Comparison of ENCODE assay signal across 27 cellular contexts in the genomic region with DNA sequence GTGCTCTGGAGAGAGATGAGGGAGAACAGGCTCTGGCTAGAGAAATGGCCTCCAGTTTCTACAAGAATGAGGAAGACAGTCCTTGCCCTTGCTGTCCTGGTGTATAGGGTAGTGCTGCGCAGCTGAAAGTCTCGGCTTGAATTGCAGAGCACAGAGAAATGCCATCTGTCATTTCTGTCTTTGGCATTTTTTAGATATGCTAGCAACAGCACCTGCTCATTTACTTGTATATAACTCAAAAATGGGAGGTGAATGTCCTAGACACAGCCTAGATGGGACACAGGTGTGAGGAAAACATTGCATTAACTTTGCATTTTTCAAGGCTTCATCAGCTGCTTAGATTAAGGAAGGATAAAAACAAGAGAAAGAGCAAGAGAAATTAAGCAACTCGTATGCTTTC. TPM values are rescaled to one million over a fixed set of nuclear protein-coding genes. Genes with fewer than 3 reads are reported as not detected.
DNase-seq lines count a peak whose midpoint lies in the region; ATAC-seq and TF ChIP-seq lines count a peak whose summit lies in the region.
"Had no signal": no experiment of that assay in that cellular context is flagged by ENCODE, and none has a peak within 500 bp of the region (broad histone marks: within the 10 kb centered on the region; RNA-seq: fewer than 3 reads in every experiment).

No MANE protein-coding gene starts in this region.

- peaks cover 40% of the 10 kb centered on the region for H3K4me1 Mint-ChIP-seq in HFFc6 (ENCODE audit: low read depth)
- H3K4me1 Mint-ChIP-seq in stimulated activated effector memory CD8-positive, alpha-beta T cell treated with anti-CD3 and anti-CD28 coated beads, Interleukin-12 subunit alpha, Interleukin-12 subunit beta, amount 100 ng/mL, for 72 hours = peaks cover 9% of the 10 kb centered on the region

- H3K9me3 ChIP-seq in skeletal muscle satellite cell (replicated peaks; ENCODE audit: low read length) = no peaks in the 10 kb centered on the region
- H3K9me3 ChIP-seq: Peyer's patch, transverse colon had no signal

- DNase-seq in HFFc6 = no peak
- peak; percentile 44 for DNase-seq in RPMI8226
- peak in 1 of 10 donors; percentile 41 for DNase-seq in dorsolateral prefrontal cortex
- DNase-seq in activated naive CD4-positive, alpha-beta T cell treated with anti-CD3 and anti-CD28 coated beads, Interleukin-2, amount 50 U/mL, for 16 hours = no peak
- DNase-seq in stimulated activated effector memory CD8-positive, alpha-beta T cell treated with anti-CD3 and anti-CD28 coated beads, Interleukin-12 subunit alpha, Interleukin-12 subunit beta, amount 100 ng/mL, for 72 hours (ENCODE audit: low spot score in 2 of 2) = no peak
- DNase-seq: activated CD4-positive, alpha-beta T cell treated with anti-CD3 and anti-CD28 coated beads, Interleukin-2, amount 50 U/mL, for 4 hours; activated CD8-positive, alpha-beta memory T cell treated with anti-CD3 and anti-CD28 coated beads, Interleukin-2, amount 50 U/mL, for 4 hours; activated naive CD4-positive, alpha-beta T cell treated with anti-CD3 and anti-CD28 coated beads, Interleukin-2, amount 10 ng/mL, durations not matched to agents 7 days and 5 days; COR-L47; DMS79 treated with DMSO at 0.1 percent for 48 hours; glutamatergic neuron; IMR-90; kidney; midbrain; NCI-H1092; NCI-H1930; NCI-H526; Peyer's patch; stimulated activated CD4-positive, alpha-beta T cell treated with anti-CD3 and anti-CD28 coated beads, Interleukin-1b, Interleukin-23, amount 100 ng/mL, for 48 hours; stimulated activated CD8-positive, alpha-beta memory T cell treated with anti-CD3 and anti-CD28 coated beads, Interleukin-4, amount 100 ng/mL, for 48 hours; transverse colon had no signal

- H3K27ac Mint-ChIP-seq in HFFc6 = 0 out of 2 replicates have a peak overlapping the region, but pooled peaks have one; percentile 43
- no peak overlapping the region for H3K27ac Mint-ChIP-seq in stimulated activated effector memory CD8-positive, alpha-beta T cell treated with anti-CD3 and anti-CD28 coated beads, Interleukin-12 subunit alpha, Interleukin-12 subunit beta, amount 100 ng/mL, for 72 hours
- H3K27ac Mint-ChIP-seq: activated naive CD4-positive, alpha-beta T cell treated with anti-CD3 and anti-CD28 coated beads, Interleukin-2, amount 10 ng/mL, durations not matched to agents 7 days and 5 days; activated T-helper 1 cell treated with anti-CD3 and anti-CD28 coated beads, Interleukin-12 subunit alpha, Interleukin-12 subunit beta, Interleukin-2, Interleukin-4 antibody, amounts not matched to agents 30 ng/mL and 10 ng/mL and 1 ng/mL, durations not matched to agents 14 hours and 24 hours and 36 hours; natural killer cell treated with Interleukin-12 subunit alpha and Interleukin-12 subunit beta and Interleukin-15 and Interleukin-18, amount 100 ng/mL, for 72 hours had no signal

- peak overlapping the region; percentile 60 for H3K4me2 ChIP-seq in skeletal muscle satellite cell (ENCODE audit: low read length)
- H3K4me2 ChIP-seq: smooth muscle cell had no signal

- peaks cover under 1% of the 10 kb centered on the region; the same call in 1 of the 2 replicates for H3K27me3 Mint-ChIP-seq in HFFc6 (ENCODE audit: insufficient read depth)
- H3K27me3 Mint-ChIP-seq: activated naive CD4-positive, alpha-beta T cell treated with anti-CD3 and anti-CD28 coated beads, Interleukin-2, amount 10 ng/mL, durations not matched to agents 7 days and 5 days; natural killer cell treated with Interleukin-12 subunit alpha and Interleukin-12 subunit beta and Interleukin-15 and Interleukin-18, amount 100 ng/mL, for 72 hours had no signal

- no peaks in the 10 kb centered on the region for H3K36me3 ChIP-seq in skeletal muscle satellite cell (ENCODE audit: insufficient read depth, low read length)
- H3K36me3 ChIP-seq: Peyer's patch, transverse colon had no signal

- H3K4me3 ChIP-seq in dorsolateral prefrontal cortex = no peak overlapping the region
- no peak overlapping the region for H3K4me3 ChIP-seq in skeletal muscle satellite cell (ENCODE audit: low read length)
- H3K4me3 ChIP-seq: Peyer's patch, smooth muscle cell, transverse colon had no signal

- no peak for ATAC-seq in HG03135 (IDR thresholded peaks at IDR 0.05; ENCODE audit: unreplicated experiment)
- ATAC-seq in stimulated activated effector memory CD8-positive, alpha-beta T cell treated with anti-CD3 and anti-CD28 coated beads, Interleukin-12 subunit alpha, Interleukin-12 subunit beta, amount 100 ng/mL, for 72 hours = no peak
- ATAC-seq: natural killer cell treated with Interleukin-12 subunit alpha and Interleukin-12 subunit beta and Interleukin-15 and Interleukin-18, amount 100 ng/mL, for 72 hours had no signal

- H3K9me3 Mint-ChIP-seq in HFFc6 = no peaks in the 10 kb centered on the region
- H3K9me3 Mint-ChIP-seq in stimulated activated effector memory CD8-positive, alpha-beta T cell treated with anti-CD3 and anti-CD28 coated beads, Interleukin-12 subunit alpha, Interleukin-12 subunit beta, amount 100 ng/mL, for 72 hours = no peaks in the 10 kb centered on the region
- H3K9me3 Mint-ChIP-seq: activated naive CD4-positive, alpha-beta T cell treated with anti-CD3 and anti-CD28 coated beads, Interleukin-2, amount 10 ng/mL, durations not matched to agents 7 days and 5 days; activated T-helper 1 cell treated with anti-CD3 and anti-CD28 coated beads, Interleukin-12 subunit alpha, Interleukin-12 subunit beta, Interleukin-2, Interleukin-4 antibody, amounts not matched to agents 30 ng/mL and 10 ng/mL and 1 ng/mL, durations not matched to agents 14 hours and 24 hours and 36 hours; natural killer cell treated with Interleukin-12 subunit alpha and Interleukin-12 subunit beta and Interleukin-15 and Interleukin-18, amount 100 ng/mL, for 72 hours had no signal

- no peak for TF ChIP-seq CTCF in HFFc6 (IDR thresholded peaks at IDR 0.05)
- no peak for TF ChIP-seq CTCF in dorsolateral prefrontal cortex (IDR thresholded peaks at IDR 0.05 in 54 of 56, conservative IDR thresholded peaks at IDR 0.05 in 2 of 56; ENCODE audit: low read depth in 1 of 56, partially characterized antibody in 56 of 56)

- peaks cover 30% of the 10 kb centered on the region for H3K4me1 ChIP-seq in skeletal muscle satellite cell (ENCODE audit: control insufficient read depth, insufficient read depth, low read length)

- no peaks in the 10 kb centered on the region for H3K36me3 Mint-ChIP-seq in HFFc6 (ENCODE audit: low read depth)
- no peaks in the 10 kb centered on the region for H3K36me3 Mint-ChIP-seq in stimulated activated effector memory CD8-positive, alpha-beta T cell treated with anti-CD3 and anti-CD28 coated beads, Interleukin-12 subunit alpha, Interleukin-12 subunit beta, amount 100 ng/mL, for 72 hours
- H3K36me3 Mint-ChIP-seq: natural killer cell treated with Interleukin-12 subunit alpha and Interleukin-12 subunit beta and Interleukin-15 and Interleukin-18, amount 100 ng/mL, for 72 hours had no signal

- no peak overlapping the region for H3K9ac ChIP-seq in skeletal muscle satellite cell (ENCODE audit: low read depth, low read length)

- intact Hi-C loops in dorsolateral prefrontal cortex (cut with DNase I) = no loop called here

- H3K27me3 ChIP-seq in dorsolateral prefrontal cortex (no peaks in the 10 kb centered on the region), skeletal muscle satellite cell (ENCODE audit: control insufficient read depth, insufficient read depth, low read length) (no peaks in the 10 kb centered on the region)
- H3K27me3 ChIP-seq: Peyer's patch, transverse colon had no signal

- no peak overlapping the region for H3K4me3 Mint-ChIP-seq in HFFc6
- no peak overlapping the region for H3K4me3 Mint-ChIP-seq in stimulated activated effector memory CD8-positive, alpha-beta T cell treated with anti-CD3 and anti-CD28 coated beads, Interleukin-12 subunit alpha, Interleukin-12 subunit beta, amount 100 ng/mL, for 72 hours
- H3K4me3 Mint-ChIP-seq: activated naive CD4-positive, alpha-beta T cell treated with anti-CD3 and anti-CD28 coated beads, Interleukin-2, amount 10 ng/mL, durations not matched to agents 7 days and 5 days; activated T-helper 1 cell treated with anti-CD3 and anti-CD28 coated beads, Interleukin-12 subunit alpha, Interleukin-12 subunit beta, Interleukin-2, Interleukin-4 antibody, amounts not matched to agents 30 ng/mL and 10 ng/mL and 1 ng/mL, durations not matched to agents 14 hours and 24 hours and 36 hours; natural killer cell treated with Interleukin-12 subunit alpha and Interleukin-12 subunit beta and Interleukin-15 and Interleukin-18, amount 100 ng/mL, for 72 hours had no signal

- H3K27ac ChIP-seq in dorsolateral prefrontal cortex = peak overlapping the region in 42 of 59 donors; percentile 0 to 83 (median 35)
- H3K27ac ChIP-seq: HL-60, Peyer's patch, transverse colon had no signal

RNA-seq across cellular contexts. Expression of a gene that starts 35.8 kb away (rescaled TPM):
- total RNA-seq in HFFc6 (2021; fragmentation: NEBNext Ultra II Directional; extraction: Animal tissue kit (Norgen Biotek cat#: 25700)) = under 1 TPM in 3 of 6 experiments, not detected in 3; 0.15 to 0.31 (median 0.26) TPM
- total RNA-seq in dorsolateral prefrontal cortex = 10 to 100 TPM in 109 of 120 experiments, 1 to 10 TPM in 11; 5.0 to 21.8 (median 13.1) TPM
- total RNA-seq in skeletal muscle satellite cell (2012; rRNA removed) = 0.22 and 0.25 TPM in 2 replicates
- total RNA-seq: transverse colon had no signal

RNA-seq across cellular contexts. Expression of a gene that starts 48.5 kb away (rescaled TPM):
- 10 to 100 TPM; 20.9 to 25.7 (median 23.2) TPM for total RNA-seq in HFFc6 (2021; fragmentation: NEBNext Ultra II Directional; extraction: Animal tissue kit (Norgen Biotek cat#: 25700))
- total RNA-seq in dorsolateral prefrontal cortex = 10 to 100 TPM; 26.6 to 75.3 (median 48.9) TPM
- total RNA-seq in skeletal muscle satellite cell (2012; rRNA removed) = 18.8 and 24.8 TPM in 2 replicates

RNA-seq across cellular contexts. Expression of a gene that starts 57.0 kb away (rescaled TPM):
- total RNA-seq in HFFc6 (2021; fragmentation: NEBNext Ultra II Directional; extraction: Animal tissue kit (Norgen Biotek cat#: 25700)) = 10 to 100 TPM; 22.9 to 31.4 (median 29.7) TPM
- total RNA-seq in dorsolateral prefrontal cortex = 100 to 1,000 TPM in 21 of 120 experiments, 10 to 100 TPM in 99; 58.4 to 148 (median 88.8) TPM
- 13.9 and 17.5 TPM in 2 replicates for total RNA-seq in skeletal muscle satellite cell (2012; rRNA removed)

Comparison
In these comparisons a context has a peak if more than half of its experiments do, and no peak if none do; other contexts are left out.
1. RNA of a gene that starts 35.8 kb away (total RNA-seq): 5.0 to 21.8 TPM in dorsolateral prefrontal cortex; 0.15 to 0.31 TPM in HFFc6; every median in the first group is over 4 times any median in the second.